ENCODE assay signal across 10 cellular contexts in the genomic region with DNA sequence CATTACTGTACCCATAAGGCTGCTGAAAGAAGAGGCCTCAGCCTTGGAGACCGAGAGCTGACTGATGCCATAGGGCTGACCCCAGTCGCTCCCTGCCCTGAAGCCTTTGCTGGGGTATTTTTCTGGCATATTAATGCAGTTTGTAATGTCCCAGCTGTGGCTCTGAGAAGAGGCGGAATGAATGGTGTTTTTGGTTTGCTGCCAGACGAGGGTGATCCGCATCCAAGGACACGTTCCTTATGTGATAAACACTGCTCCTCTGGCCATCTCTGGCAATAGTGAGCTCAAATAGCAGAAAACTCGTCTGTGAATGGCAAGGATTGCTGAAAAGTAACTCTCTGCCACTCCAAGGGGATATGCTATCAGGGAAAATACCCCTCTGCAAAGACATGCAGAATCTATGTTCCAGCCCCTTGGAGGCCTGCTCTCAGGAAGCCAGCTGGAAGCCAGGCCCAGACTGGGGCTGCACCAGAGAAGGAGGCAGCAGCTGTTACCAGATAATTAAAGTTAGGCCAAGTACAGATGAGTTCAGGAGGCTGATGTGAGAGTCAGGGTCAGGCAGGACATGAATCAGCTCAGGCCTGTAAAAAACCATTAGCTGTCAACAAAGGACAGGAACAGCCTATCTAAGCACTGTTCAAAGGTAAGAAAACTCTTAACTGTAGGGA. TPM values are rescaled to one million over a fixed set of nuclear protein-coding genes. Genes with fewer than 3 reads are reported as not detected.
DNase-seq lines count a peak whose midpoint lies in the region; ATAC-seq and TF ChIP-seq lines count a peak whose summit lies in the region.
"Had no signal": no experiment of that assay in that cellular context is flagged by ENCODE, and none has a peak within 500 bp of the region (broad histone marks: within the 10 kb centered on the region; RNA-seq: fewer than 3 reads in every experiment).

No MANE protein-coding gene starts in this region.

- no peak for TF ChIP-seq POLR2A in breast epithelium (IDR thresholded peaks at IDR 0.05)

- CTCF ChIA-PET in mammary epithelial cell (lab: Charles Lee; ENCODE audit: low non-redundant PET): no interaction called here

- H3K9me3 ChIP-seq in breast epithelium (no peaks in the 10 kb centered on the region), mammary epithelial cell (replicated peaks; ENCODE audit: insufficient read depth, low read length) (no peaks in the 10 kb centered on the region), esophagus (ENCODE audit: control insufficient read depth in 2 of 2, insufficient read depth in 1 of 2, low read depth in 1 of 2, low read length in 1 of 2) (no peaks in the 10 kb centered on the region), aorta (ENCODE audit: control insufficient read depth, low read length) (no peaks in the 10 kb centered on the region)

- WGBS in mammary epithelial cell (ENCODE audit: low coverage, missing lambda C conversion rate): 23% methylated on average over 5 of the region's 7 CpGs
- 56 to 59% methylated on average over 7 of the region's 7 CpGs for WGBS in esophagus, 2 donors
- 40 to 42% methylated on average over 7 of the region's 7 CpGs for WGBS in aorta, 2 donors

- no peak overlapping the region for H3K9ac ChIP-seq in mammary epithelial cell (ENCODE audit: insufficient read depth, low read length)

- TF ChIP-seq CTCF in breast epithelium (IDR thresholded peaks at IDR 0.05): no peak
- no peak for TF ChIP-seq CTCF in mammary epithelial cell (conservative IDR thresholded peaks at IDR 0.05 in 1 of 2, IDR thresholded peaks at IDR 0.05 in 1 of 2; ENCODE audit: extremely low read depth in 1 of 2, insufficient read depth in 1 of 2, low read depth in 1 of 2, low read length in 2 of 2)

- peak overlapping the region; percentile 38 to 80 for H3K27ac ChIP-seq in breast epithelium
- H3K27ac ChIP-seq in mammary epithelial cell (ENCODE audit: insufficient read depth, low read depth, low read length): no peak overlapping the region
- H3K27ac ChIP-seq in esophagus (ENCODE audit: low read depth in 2 of 2, low read length in 1 of 2): peak overlapping the region; percentile 12 to 63
- no peak overlapping the region for H3K27ac ChIP-seq in aorta (ENCODE audit: low read depth in 1 of 2, low read length in 2 of 2)
- H3K27ac ChIP-seq: SK-N-MC had no signal

- no TSS peak for BruUV-seq in mammary epithelial cell (replicated peaks; lab: Mats Ljungman, UMichigan)

- no peak overlapping the region for H3K4me2 ChIP-seq in mammary epithelial cell (ENCODE audit: insufficient read depth, low read depth, low read length)

- H3K27me3 ChIP-seq in breast epithelium (no peaks in the 10 kb centered on the region), mammary epithelial cell (ENCODE audit: insufficient read depth, low read length) (no peaks in the 10 kb centered on the region), esophagus (ENCODE audit: control insufficient read depth in 1 of 2, insufficient read depth in 2 of 2, low read length in 2 of 2) (peaks cover 0 to 3% of the 10 kb centered on the region in 2 donors), aorta (ENCODE audit: control insufficient read depth in 1 of 2, insufficient read depth in 2 of 2, low read length in 1 of 2) (no peaks in the 10 kb centered on the region)

- intact Hi-C loops in breast epithelium (cut with DNase I; ENCODE audit: low total_unique reads): no loop called here
- intact Hi-C loops in mammary epithelial cell (cut with micrococcal nuclease): no loop called here
- intact Hi-C loops in aorta (cut with DNase I): no loop called here

- ATAC-seq in aorta (ENCODE audit: low FRiP score): peak; percentile 55

- H3K4me3 ChIP-seq in breast epithelium (no peak overlapping the region), mammary epithelial cell (replicated peaks in 1 of 3; ENCODE audit: insufficient read depth in 1 of 3, low read depth in 2 of 3, low read length in 3 of 3) (no peak overlapping the region), esophagus (ENCODE audit: low read depth in 1 of 2, low read length in 2 of 2) (no peak overlapping the region), aorta (ENCODE audit: low read length in 2 of 2) (no peak overlapping the region)
- H3K4me3 ChIP-seq: SK-N-MC had no signal

- H3K79me2 ChIP-seq in mammary epithelial cell (ENCODE audit: insufficient read depth, low read length): no peaks in the 10 kb centered on the region

- dilution Hi-C loops in mammary epithelial cell (cut with HindIII; ENCODE audit: low sequenced_read_pairs): no loop called here

- H3K36me3 ChIP-seq in breast epithelium: no peaks in the 10 kb centered on the region
- H3K36me3 ChIP-seq in mammary epithelial cell (ENCODE audit: insufficient read depth, low read length): no peaks in the 10 kb centered on the region
- no peaks in the 10 kb centered on the region for H3K36me3 ChIP-seq in esophagus (ENCODE audit: control insufficient read depth in 2 of 2, insufficient read depth in 2 of 2, low read length in 1 of 2)
- H3K36me3 ChIP-seq in aorta (ENCODE audit: control insufficient read depth in 1 of 2, insufficient read depth in 2 of 2, low read length in 1 of 2): no peaks in the 10 kb centered on the region

- H2AFZ ChIP-seq in mammary epithelial cell (ENCODE audit: low read depth, low read length): no peak overlapping the region

- H3K4me1 ChIP-seq in breast epithelium (peaks cover 0 to 3% of the 10 kb centered on the region in 2 donors), mammary epithelial cell (ENCODE audit: insufficient read depth, low read length) (no peaks in the 10 kb centered on the region), esophagus (ENCODE audit: control insufficient read depth in 2 of 2, insufficient read depth in 2 of 2, low read length in 1 of 2) (no peaks in the 10 kb centered on the region), aorta (ENCODE audit: control insufficient read depth in 1 of 2, insufficient read depth in 2 of 2, low read length in 2 of 2) (no peaks in the 10 kb centered on the region)

- no peaks in the 10 kb centered on the region for H4K20me1 ChIP-seq in mammary epithelial cell (ENCODE audit: insufficient read depth, low read length)

- in situ Hi-C loops in mammary epithelial cell (cut with MboI; ENCODE audit: low sequenced_read_pairs in 2 of 2): no loop called here

- peak in 1 of 2 donors; percentile 19 for DNase-seq in breast epithelium (ENCODE audit: low spot score in 2 of 2)
- no peak for DNase-seq in mammary epithelial cell
- peak; percentile 56 for DNase-seq in mucosa of gallbladder (ENCODE audit: low spot score)
- DNase-seq in aorta: no peak
- DNase-seq in KG1 (lab: John Stamatoyannopoulos, UW): no peak
- DNase-seq in SHP77 treated with DMSO at 0.1 percent for 48 hours (lab: John Stamatoyannopoulos, UW): no peak
- no peak for DNase-seq in stimulated activated CD4-positive, alpha-beta T cell treated with anti-CD3 and anti-CD28 coated beads, Interleukin-2, amount 100 ng/mL, for 48 hours
- DNase-seq: activated naive CD4-positive, alpha-beta T cell treated with anti-CD3 and anti-CD28 coated beads, Interleukin-2, amount 10 ng/mL, durations not matched to agents 7 days and 5 days had no signal

RNA-seq across cellular contexts. Expression of a gene that starts 28.9 kb away (rescaled TPM):
- total RNA-seq in breast epithelium: 1 to 10 TPM; 2.7 to 7.9 (median 4.3) TPM
- under 1 TPM; 0.12 to 0.67 TPM for total RNA-seq in mammary epithelial cell
- polyA plus RNA-seq in mammary epithelial cell: 0.08 TPM
- polyA minus RNA-seq in mammary epithelial cell: not detected
- under 1 TPM; 0.16 to 0.26 TPM for polyA plus RNA-seq in esophagus
- total RNA-seq in mucosa of gallbladder: 3.7 TPM
- total RNA-seq in aorta: 1 to 10 TPM; 4.6 to 6.8 TPM
- polyA plus RNA-seq in aorta: 1 to 10 TPM in 1 of 2 donors, under 1 TPM in 1; 0.18 to 1.3 TPM

RNA-seq across cellular contexts. Expression of a gene that starts 51.0 kb away (rescaled TPM):
- 100 to 1,000 TPM; 108 to 184 (median 129) TPM for total RNA-seq in breast epithelium
- total RNA-seq in mammary epithelial cell: 100 to 1,000 TPM in 1 of 2 donors, 10 to 100 TPM in 1; 10.2 to 100 TPM
- 2.9 TPM for polyA plus RNA-seq in mammary epithelial cell
- polyA minus RNA-seq in mammary epithelial cell: 12.6 TPM
- 1 to 10 TPM; 4.3 to 5.1 TPM for polyA plus RNA-seq in esophagus
- total RNA-seq in mucosa of gallbladder: 106 TPM
- 10 to 100 TPM; 33.7 to 62.6 TPM for total RNA-seq in aorta
- polyA plus RNA-seq in aorta: 10 to 100 TPM; 10.8 to 14.1 TPM

Comparison
In these comparisons a context has a peak if more than half of its experiments do, and no peak if none do; other contexts are left out.
1. H3K27ac ChIP-seq: peak in breast epithelium (2 of 2) and esophagus (2 of 2); none in mammary epithelial cell (single experiment) and aorta (0 of 2).